Comparison of ENCODE assay signal across 19 cellular contexts in genomic region chr17:80927791-80928216, GRCh38.
DNase-seq lines count a peak whose midpoint lies in the region; FAIRE-seq and TF ChIP-seq lines count a peak whose summit lies in the region.
"Had no signal": no experiment of that assay in that cellular context is flagged by ENCODE, and none has a peak within 500 bp of the region (broad histone marks: within the 10 kb centered on the region; RNA-seq: fewer than 3 reads in every experiment).

No MANE protein-coding gene starts in this region.

- no peak overlapping the region for H3K14ac ChIP-seq in neuronal stem cell (ENCODE audit: low read length)

- H3K9ac ChIP-seq in astrocyte (ENCODE audit: low read length) (peak overlapping the region; percentile 38), neuronal stem cell (ENCODE audit: low read depth, low read length, poor library complexity) (no peak overlapping the region)

- DNase-seq in ELF-1 (ENCODE audit: low read depth, low spot score) (peak; percentile 83), astrocyte (ENCODE audit: low read depth) (peak; percentile 37), left ventricle myocardium inferior (no peak), neuronal stem cell (ENCODE audit: low spot score) (no peak), NCI-H1417 (lab: John Stamatoyannopoulos, UW) (no peak), immature natural killer cell (no peak), activated T-cell treated with anti-CD3 and anti-CD28 coated beads for 4 hours (no peak)
- DNase-seq in effector memory CD4-positive, alpha-beta T cell, result no peak
- DNase-seq: DMS79; effector memory CD8-positive, alpha-beta T cell; Kasumi-1; mammary epithelial cell; NCI-H2029; NK-92 treated with Interleukin-12 subunit alpha and Interleukin-12 subunit beta, amount 100 ng/mL, for 24 hours; stimulated activated CD8-positive, alpha-beta memory T cell treated with anti-CD3 and anti-CD28 coated beads, Interleukin-4, amount 100 ng/mL, for 48 hours had no signal

- peaks cover 19% of the 10 kb centered on the region for H3K4me1 ChIP-seq in astrocyte (ENCODE audit: insufficient read depth, low read length)
- peaks cover 16% of the 10 kb centered on the region for H3K4me1 ChIP-seq in left ventricle myocardium inferior
- peaks cover 17 to 18% of the 10 kb centered on the region in 2 donors for H3K4me1 ChIP-seq in neuronal stem cell (ENCODE audit: control insufficient read depth in 2 of 2, insufficient read depth in 1 of 2, low read depth in 1 of 2, low read length in 2 of 2)
- H3K4me1 ChIP-seq in effector memory CD4-positive, alpha-beta T cell (ENCODE audit: control insufficient read depth, insufficient read depth, low read length, poor library complexity, severe bottlenecking), result no peaks in the 10 kb centered on the region
- H3K4me1 ChIP-seq: pancreas had no signal

- H4K8ac ChIP-seq in neuronal stem cell (ENCODE audit: low read depth, low read length), result no peak overlapping the region

- FAIRE-seq in astrocyte (lab: Jason Lieb, UNC), result peak; percentile 79
- FAIRE-seq: GM12892, pancreas had no signal

- peak overlapping the region; percentile 64 for H3K4me2 ChIP-seq in astrocyte (ENCODE audit: low read length)
- no peak overlapping the region for H3K4me2 ChIP-seq in neuronal stem cell (ENCODE audit: insufficient read depth, low read length, poor library complexity, severe bottlenecking)

- no peak overlapping the region for H3K23ac ChIP-seq in neuronal stem cell (ENCODE audit: low read depth, low read length, poor library complexity)

- TF ChIP-seq CTCF in astrocyte (IDR thresholded peaks at IDR 0.05; ENCODE audit: insufficient read depth, low read depth, low read length) (peak; percentile 32), left ventricle myocardium inferior (IDR thresholded peaks at IDR 0.05; ENCODE audit: borderline replicate concordance) (peak; percentile 39)

- no peak overlapping the region for H3K27ac Mint-ChIP-seq in astrocyte (ENCODE audit: unreplicated experiment)
- no peak overlapping the region for H3K27ac Mint-ChIP-seq in immature natural killer cell
- H3K27ac Mint-ChIP-seq: effector memory CD8-positive, alpha-beta T cell had no signal

- H3K79me1 ChIP-seq in neuronal stem cell (ENCODE audit: low read depth, low read length), result peaks cover 2% of the 10 kb centered on the region

- peak overlapping the region; percentile 42 for H2AFZ ChIP-seq in astrocyte (ENCODE audit: low read depth, low read length)
- H2AFZ ChIP-seq in neuronal stem cell (ENCODE audit: low read length), result no peak overlapping the region

- no peak overlapping the region for H2BK5ac ChIP-seq in neuronal stem cell (ENCODE audit: low read length)

- H3K27me3 Mint-ChIP-seq in astrocyte (ENCODE audit: low read depth, unreplicated experiment) (no peaks in the 10 kb centered on the region), immature natural killer cell (ENCODE audit: low read depth in 3 of 3) (peaks cover 0 to 3% (median 1%) of the 10 kb centered on the region in 3 donors)
- H3K27me3 Mint-ChIP-seq: effector memory CD8-positive, alpha-beta T cell had no signal

- H3K36me3 Mint-ChIP-seq in astrocyte (ENCODE audit: low read depth, unreplicated experiment) (peaks cover 17% of the 10 kb centered on the region), immature natural killer cell (peaks cover 20 to 34% (median 23%) of the 10 kb centered on the region in 3 donors)

- peak overlapping the region; percentile 31 for H3K18ac ChIP-seq in neuronal stem cell (ENCODE audit: low read length)

- H3K9me3 ChIP-seq in astrocyte (ENCODE audit: insufficient read depth, low read depth, low read length), result no peaks in the 10 kb centered on the region
- H3K9me3 ChIP-seq in left ventricle myocardium inferior (replicated peaks), result no peaks in the 10 kb centered on the region
- peaks cover 0 to 3% of the 10 kb centered on the region in 2 donors for H3K9me3 ChIP-seq in neuronal stem cell (replicated peaks in 1 of 2; ENCODE audit: control insufficient read depth in 2 of 2, insufficient read depth in 1 of 2, low read depth in 1 of 2, low read length in 2 of 2)
- H3K9me3 ChIP-seq in effector memory CD4-positive, alpha-beta T cell (ENCODE audit: control insufficient read depth, low read length), result no peaks in the 10 kb centered on the region
- H3K9me3 ChIP-seq: adrenal gland, pancreas, vagina had no signal

- H4K91ac ChIP-seq in neuronal stem cell (ENCODE audit: low read depth, low read length, poor library complexity), result no peak overlapping the region

- H3K79me2 ChIP-seq in astrocyte (ENCODE audit: insufficient read depth, low read length), result no peaks in the 10 kb centered on the region

- H3K4me1 Mint-ChIP-seq in astrocyte (ENCODE audit: low read depth, unreplicated experiment) (peaks cover 23% of the 10 kb centered on the region), immature natural killer cell (no peaks in the 10 kb centered on the region)

- no peak overlapping the region for H2AK5ac ChIP-seq in neuronal stem cell (ENCODE audit: low read depth, low read length)

- H3K4ac ChIP-seq in neuronal stem cell (ENCODE audit: low read length), result no peak overlapping the region

- H3K27ac ChIP-seq in astrocyte (ENCODE audit: low read depth, low read length) (no peak overlapping the region), left ventricle myocardium inferior (replicated peaks) (no peak overlapping the region), neuronal stem cell (replicated peaks; ENCODE audit: low read length) (no peak overlapping the region)
- no peak overlapping the region for H3K27ac ChIP-seq in effector memory CD4-positive, alpha-beta T cell (ENCODE audit: insufficient read depth, low read length, poor library complexity, severe bottlenecking)
- H3K27ac ChIP-seq: pancreas, vagina had no signal

- no peaks in the 10 kb centered on the region for H4K20me1 ChIP-seq in astrocyte (ENCODE audit: insufficient read depth, low read length)

- intact Hi-C loops in left ventricle myocardium inferior (cut with micrococcal nuclease), result no loop called here

- no peak overlapping the region for H2BK12ac ChIP-seq in neuronal stem cell (ENCODE audit: low read length)

- no peak overlapping the region for H2BK120ac ChIP-seq in neuronal stem cell (ENCODE audit: low read depth, low read length)

- H3K4me3 ChIP-seq in astrocyte (ENCODE audit: insufficient read depth, low read depth, low read length) (peak overlapping the region; percentile 4), left ventricle myocardium inferior (no peak overlapping the region), neuronal stem cell (ENCODE audit: low read length in 2 of 2) (no peak overlapping the region)
- H3K4me3 ChIP-seq in effector memory CD4-positive, alpha-beta T cell (ENCODE audit: insufficient read depth, low read depth, low read length, poor library complexity, severe bottlenecking), result no peak overlapping the region
- H3K4me3 ChIP-seq: adrenal gland, pancreas, vagina had no signal

- H2BK15ac ChIP-seq in neuronal stem cell (ENCODE audit: low read length), result no peak overlapping the region

- WGBS in neuronal stem cell (ENCODE audit: extremely low coverage in 2 of 2, insufficient read length in 2 of 2, insufficient replicate concordance in 1 of 2), 2 donors, result no CpG with 5 or more reads among the region's 11 CpGs

- H3K4me3 Mint-ChIP-seq in astrocyte (ENCODE audit: unreplicated experiment), result no peak overlapping the region
- no peak overlapping the region for H3K4me3 Mint-ChIP-seq in immature natural killer cell
- H3K4me3 Mint-ChIP-seq: effector memory CD8-positive, alpha-beta T cell had no signal

- H3K9me3 Mint-ChIP-seq in astrocyte (ENCODE audit: unreplicated experiment) (no peaks in the 10 kb centered on the region), immature natural killer cell (no peaks in the 10 kb centered on the region)
- H3K9me3 Mint-ChIP-seq: effector memory CD8-positive, alpha-beta T cell had no signal

- no peaks in the 10 kb centered on the region for H3K36me3 ChIP-seq in astrocyte (ENCODE audit: insufficient read depth, low read length)
- H3K36me3 ChIP-seq in left ventricle myocardium inferior, result peaks cover 50% of the 10 kb centered on the region
- H3K36me3 ChIP-seq in neuronal stem cell (replicated peaks in 1 of 2; ENCODE audit: control insufficient read depth in 2 of 2, insufficient read depth in 2 of 2, low read length in 2 of 2), result peaks cover 10 to 57% of the 10 kb centered on the region in 2 donors
- H3K36me3 ChIP-seq in effector memory CD4-positive, alpha-beta T cell (ENCODE audit: control insufficient read depth, insufficient read depth, low read length), result peaks cover 48% of the 10 kb centered on the region

- H3K27me3 ChIP-seq in astrocyte (ENCODE audit: insufficient read depth, low read length) (no peaks in the 10 kb centered on the region), left ventricle myocardium inferior (ENCODE audit: low read depth) (no peaks in the 10 kb centered on the region), neuronal stem cell (ENCODE audit: control insufficient read depth in 3 of 3, insufficient read depth in 3 of 3, low read depth in 1 of 3, low read length in 3 of 3) (peaks cover 0 to 3% (median 0%) of the 10 kb centered on the region in 3 experiments)
- no peaks in the 10 kb centered on the region for H3K27me3 ChIP-seq in effector memory CD4-positive, alpha-beta T cell (replicated peaks; ENCODE audit: control insufficient read depth, insufficient read depth, low read length, poor library complexity, severe bottlenecking)
- H3K27me3 ChIP-seq: adrenal gland, pancreas, vagina had no signal

Comparison
In these comparisons a context has a peak if more than half of its experiments do, and no peak if none do; other contexts are left out.
1. DNase-seq: peak in ELF-1 (single experiment) and astrocyte (single experiment); none in left ventricle myocardium inferior (single experiment), neuronal stem cell (single experiment), effector memory CD4-positive, alpha-beta T cell (0 of 3), NCI-H1417 (0 of 3), immature natural killer cell (0 of 3) and activated T-cell treated with anti-CD3 and anti-CD28 coated beads for 4 hours (single experiment).